ENCODE assay signal across 16 cellular contexts in genomic region chr13:74869846-74870245, GRCh38.
A peak's percentile ranks its signal among the peaks of the same experiment; 100 is the strongest.
DNase-seq lines count a peak whose midpoint lies in the region; ATAC-seq, FAIRE-seq and TF ChIP-seq lines count a peak whose summit lies in the region.
"Had no signal": no experiment of that assay in that cellular context is flagged by ENCODE, and none has a peak within 500 bp of the region (broad histone marks: within the 10 kb centered on the region; RNA-seq: fewer than 3 reads in every experiment).

No MANE protein-coding gene starts in this region.

- H3K36me3 Mint-ChIP-seq in Calu3 (ENCODE audit: insufficient read depth, unreplicated experiment): no peaks in the 10 kb centered on the region
- H3K36me3 Mint-ChIP-seq: IgD-negative memory B cell had no signal

- CTCF ChIA-PET in Calu3 (lab: Charles Lee): no interaction called here

- H3K9me3 Mint-ChIP-seq in Calu3 (ENCODE audit: low read depth, unreplicated experiment): no peaks in the 10 kb centered on the region

- H3K4me1 Mint-ChIP-seq in Calu3 (ENCODE audit: low read depth, unreplicated experiment): no peaks in the 10 kb centered on the region
- H3K4me1 Mint-ChIP-seq: H9, IgD-negative memory B cell had no signal

- no peak for DNase-seq in Calu3
- DNase-seq in NCI-H226: peak; percentile 47
- DNase-seq in bronchial epithelial cell (ENCODE audit: low read depth): peak; percentile 56
- DNase-seq in fibroblast of villous mesenchyme (ENCODE audit: low read depth): peak; percentile 29
- DNase-seq in medulla oblongata (ENCODE audit: extremely low spot score): no peak
- no peak for DNase-seq in DMS153 (lab: John Stamatoyannopoulos, UW)
- DNase-seq: ACHN; CD4-positive, alpha-beta T cell; H9; NCI-H146; NCI-H2081 treated with DMSO at 0.1 percent for 48 hours; NCI-H2227 treated with DMSO at 0.1 percent for 48 hours; NCI-H526 treated with DMSO at 0.1 percent for 48 hours had no signal

- no peak for TF ChIP-seq CTCF in Calu3 (IDR thresholded peaks at IDR 0.05; ENCODE audit: unreplicated experiment)
- no peak for TF ChIP-seq CTCF in bronchial epithelial cell (IDR thresholded peaks at IDR 0.05; ENCODE audit: insufficient read depth, low read length, severe bottlenecking)
- TF ChIP-seq CTCF in fibroblast of villous mesenchyme (IDR thresholded peaks at IDR 0.05; ENCODE audit: insufficient read depth, low read depth, low read length): no peak

- H3K27ac Mint-ChIP-seq in Calu3 (ENCODE audit: unreplicated experiment): peak overlapping the region; percentile 72
- H3K27ac Mint-ChIP-seq: CD4-positive, alpha-beta T cell; H9; IgD-negative memory B cell had no signal

- no peak for FAIRE-seq in bronchial epithelial cell (lab: Jason Lieb, UNC)

- ATAC-seq in GM21526 (IDR thresholded peaks at IDR 0.05; ENCODE audit: low FRiP score, unreplicated experiment): no peak
- ATAC-seq in GM18907 (IDR thresholded peaks at IDR 0.05; ENCODE audit: unreplicated experiment): no peak

- H3K27me3 ChIP-seq in bronchial epithelial cell (ENCODE audit: control insufficient read depth, insufficient read depth, low read length): no peaks in the 10 kb centered on the region

- intact Hi-C loops in Calu3 (cut with micrococcal nuclease; ENCODE audit: unreplicated experiment): no loop called here

- H3K4me3 ChIP-seq in bronchial epithelial cell (ENCODE audit: low read depth, low read length): no peak overlapping the region
- no peak overlapping the region for H3K4me3 ChIP-seq in fibroblast of villous mesenchyme (ENCODE audit: low read depth, low read length)

- BruUV-seq in Calu3 (replicated peaks; lab: Mats Ljungman, UMichigan): no TSS peak

- H3K4me3 Mint-ChIP-seq in Calu3 (ENCODE audit: low read depth, unreplicated experiment): no peak overlapping the region
- H3K4me3 Mint-ChIP-seq: CD4-positive, alpha-beta T cell; H9; IgD-negative memory B cell had no signal

- H3K36me3 ChIP-seq in bronchial epithelial cell (ENCODE audit: control insufficient read depth, insufficient read depth, low read length): no peaks in the 10 kb centered on the region

- H3K27me3 Mint-ChIP-seq in Calu3 (ENCODE audit: unreplicated experiment): no peaks in the 10 kb centered on the region
- H3K27me3 Mint-ChIP-seq: CD4-positive, alpha-beta T cell; IgD-negative memory B cell had no signal

Comparison
In these comparisons a context has a peak if more than half of its experiments do, and no peak if none do; other contexts are left out.
1. DNase-seq: peak in NCI-H226 (single experiment), bronchial epithelial cell (single experiment) and fibroblast of villous mesenchyme (single experiment); none in Calu3 (single experiment), medulla oblongata (single experiment) and DMS153 (single experiment).